ENCODE assay signal across 8 cellular contexts in the genomic region with DNA sequence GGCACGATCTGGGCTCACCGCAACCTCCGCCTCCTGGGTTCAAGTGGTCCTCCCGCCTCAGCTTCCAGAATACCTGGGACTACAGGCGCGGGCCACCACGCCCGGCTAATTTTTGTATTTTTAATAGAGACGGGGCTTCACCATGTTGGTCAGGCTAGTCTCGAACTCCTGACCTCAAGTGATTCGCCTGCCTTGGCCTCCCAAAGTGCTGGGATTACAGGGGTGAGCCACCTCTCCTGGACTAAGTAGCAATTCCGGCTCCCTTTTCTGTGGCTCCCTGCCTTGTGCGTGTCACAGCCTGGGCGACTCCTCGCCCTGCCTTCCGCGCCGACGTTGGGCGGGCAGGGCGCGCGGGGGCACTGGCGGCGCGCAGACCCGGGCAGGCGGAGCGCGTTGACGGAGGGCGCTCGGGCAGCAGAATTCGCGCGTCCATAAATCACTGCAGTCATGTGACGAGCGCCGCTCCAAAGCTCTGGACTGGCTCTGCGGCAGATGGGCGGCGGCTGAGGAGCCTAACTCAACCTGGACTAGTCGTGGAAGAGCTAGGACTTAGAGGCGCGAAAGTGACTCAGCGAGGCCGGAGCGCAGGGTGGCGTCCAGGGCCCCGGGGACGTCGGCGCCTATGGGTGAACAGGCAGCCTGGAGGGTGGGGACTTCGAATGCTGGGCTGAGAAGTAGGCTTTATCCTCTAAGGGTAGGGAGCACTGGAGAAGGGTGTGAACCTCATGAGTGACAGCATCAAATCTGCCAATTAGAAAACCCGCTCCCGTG. TPM values are rescaled to one million over a fixed set of nuclear protein-coding genes. Genes with fewer than 3 reads are reported as not detected.
DNase-seq lines count a peak whose midpoint lies in the region; TF ChIP-seq lines count a peak whose summit lies in the region.

No MANE protein-coding gene starts in this region.

- DNase-seq in stimulated activated CD4-positive, alpha-beta T cell treated with anti-CD3 and anti-CD28 coated beads, Interleukin-15, amount 100 ng/mL, for 24 hours = peak; percentile 69
- DNase-seq in stimulated activated CD4-positive, alpha-beta T cell treated with anti-CD3 and anti-CD28 coated beads, Interleukin-4, amount 100 ng/mL, for 24 hours = no peak
- DNase-seq in NCI-H1105 (lab: John Stamatoyannopoulos, UW) (peak; percentile 77), T-helper 9 cell (peak; percentile 27), erythroblast (lab: John Stamatoyannopoulos, UW) (peak; percentile 30 to 33), DMS53 (lab: John Stamatoyannopoulos, UW) (no peak)

- H3K36me3 ChIP-seq in mucosa of rectum (ENCODE audit: control insufficient read depth in 2 of 2, insufficient read depth in 2 of 2, low read length in 2 of 2) (peaks cover 3 to 11% of the 10 kb centered on the region in 2 donors), urinary bladder (ENCODE audit: insufficient read depth) (no peaks in the 10 kb centered on the region)

- H3K27ac ChIP-seq in mucosa of rectum (ENCODE audit: low read depth in 2 of 2, low read length in 2 of 2) = peak overlapping the region; percentile 76 to 82
- H3K27ac ChIP-seq in urinary bladder (ENCODE audit: low read depth) = peak overlapping the region; percentile 61

- TF ChIP-seq POLR2A in erythroblast (IDR thresholded peaks at IDR 0.05; ENCODE audit: low read length) = no peak

- no peaks in the 10 kb centered on the region for H3K9me3 ChIP-seq in mucosa of rectum (ENCODE audit: control insufficient read depth in 2 of 2, low read length in 2 of 2)

- peak overlapping the region; percentile 71 to 88 for H3K4me3 ChIP-seq in mucosa of rectum (ENCODE audit: low read length in 2 of 2)
- no peak overlapping the region for H3K4me3 ChIP-seq in urinary bladder (ENCODE audit: low read depth, low read length)

- H3K4me1 ChIP-seq in mucosa of rectum (ENCODE audit: control insufficient read depth in 2 of 2, insufficient read depth in 2 of 2, low read length in 2 of 2) = peaks cover 13 to 18% of the 10 kb centered on the region in 2 donors
- peaks cover 3% of the 10 kb centered on the region for H3K4me1 ChIP-seq in urinary bladder (ENCODE audit: insufficient read depth)

- peak overlapping the region; percentile 24 to 89 for H3K9ac ChIP-seq in mucosa of rectum (ENCODE audit: low read depth in 1 of 2, low read length in 2 of 2)

- 14% methylated on average over 56 of the region's 56 CpGs for WGBS in urinary bladder

- H3K27me3 ChIP-seq in mucosa of rectum (ENCODE audit: control insufficient read depth in 2 of 2, insufficient read depth in 2 of 2, low read length in 2 of 2) = no peaks in the 10 kb centered on the region

RNA-seq across cellular contexts. Expression of a gene that starts 1.4 kb away (rescaled TPM):
- 23.6 TPM for total RNA-seq in urinary bladder
- polyA plus RNA-seq in urinary bladder = 95.8 TPM

RNA-seq across cellular contexts. Expression of a gene that starts 10.4 kb away (rescaled TPM):
- 68.3 TPM for total RNA-seq in urinary bladder
- 15.2 TPM for polyA plus RNA-seq in urinary bladder

RNA-seq across cellular contexts. Expression of a gene that starts 32.7 kb away (rescaled TPM):
- total RNA-seq in urinary bladder = 25.7 TPM
- 144 TPM for polyA plus RNA-seq in urinary bladder

RNA-seq across cellular contexts. Expression of a gene that starts 43.5 kb away (rescaled TPM):
- 1.9 TPM for total RNA-seq in urinary bladder
- polyA plus RNA-seq in urinary bladder = 23.0 TPM

Comparison
In these comparisons a context has a peak if more than half of its experiments do, and no peak if none do; other contexts are left out.
1. DNase-seq: peak in stimulated activated CD4-positive, alpha-beta T cell treated with anti-CD3 and anti-CD28 coated beads, Interleukin-15, amount 100 ng/mL, for 24 hours (single experiment), NCI-H1105 (single experiment), T-helper 9 cell (single experiment) and erythroblast (2 of 2); none in stimulated activated CD4-positive, alpha-beta T cell treated with anti-CD3 and anti-CD28 coated beads, Interleukin-4, amount 100 ng/mL, for 24 hours (single experiment) and DMS53 (single experiment).